18 cellular contexts compared by ENCODE assay signal in the genomic region with DNA sequence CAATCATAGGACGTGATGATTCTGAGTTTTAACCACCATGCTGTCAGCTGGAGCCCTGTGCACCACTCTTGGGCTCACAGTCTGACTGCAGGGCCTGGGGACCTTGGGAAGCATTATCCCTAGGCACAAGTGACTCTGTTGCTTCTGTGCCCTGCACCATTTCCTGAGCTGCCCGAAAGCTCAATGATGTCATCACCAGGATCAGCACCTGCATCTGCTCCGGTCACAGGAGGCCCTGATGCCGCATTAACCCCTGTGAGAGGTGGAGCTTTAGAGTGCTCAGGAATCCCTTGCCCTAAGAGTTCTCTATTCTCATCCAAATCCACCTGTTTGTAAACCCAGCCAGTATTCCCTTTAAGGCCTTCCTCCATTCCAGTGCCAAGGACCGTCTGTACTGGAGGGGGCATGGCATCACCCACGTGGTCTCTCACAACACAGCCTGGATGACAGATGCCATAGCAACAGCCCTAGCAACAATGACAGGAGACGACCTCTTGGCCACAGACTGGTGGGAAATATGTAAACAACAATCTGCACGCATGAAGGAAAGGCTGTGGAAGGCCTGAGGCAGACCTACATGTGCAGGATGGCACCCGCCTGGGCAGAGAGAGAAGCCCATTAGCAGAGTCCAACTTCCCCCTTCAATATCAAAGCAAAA. TPM values are rescaled to one million over a fixed set of nuclear protein-coding genes. Genes with fewer than 3 reads are reported as not detected.
A peak's percentile ranks its signal among the peaks of the same experiment; 100 is the strongest.
DNase-seq lines count a peak whose midpoint lies in the region; ATAC-seq and TF ChIP-seq lines count a peak whose summit lies in the region.
"Had no signal": no experiment of that assay in that cellular context is flagged by ENCODE, and none has a peak within 500 bp of the region (broad histone marks: within the 10 kb centered on the region; RNA-seq: fewer than 3 reads in every experiment).

No MANE protein-coding gene starts in this region.

- TF ChIP-seq EP300 in gastroesophageal sphincter (IDR thresholded peaks at IDR 0.05), result no peak

- no peaks in the 10 kb centered on the region for H3K36me3 ChIP-seq in gastroesophageal sphincter

- no peaks in the 10 kb centered on the region for H3K27me3 ChIP-seq in gastroesophageal sphincter

- no peak overlapping the region for H3K4me3 ChIP-seq in gastroesophageal sphincter

- TF ChIP-seq POLR2A in gastroesophageal sphincter (IDR thresholded peaks at IDR 0.05), result no peak

- TF ChIP-seq CTCF in gastroesophageal sphincter (IDR thresholded peaks at IDR 0.05), result no peak

- WGBS in gastroesophageal sphincter (ENCODE audit: low coverage in 1 of 2), 2 donors, result 49 to 55% methylated on average over 3 to 6 of the region's 9 CpGs

- H3K4me1 ChIP-seq in gastroesophageal sphincter, result peaks cover 0 to 21% (median 0%) of the 10 kb centered on the region in 3 donors

- ATAC-seq in gastroesophageal sphincter, result peak; percentile 46
- no peak for ATAC-seq in GM21619 (IDR thresholded peaks at IDR 0.05; ENCODE audit: unreplicated experiment)
- no peak for ATAC-seq in GM19467 (IDR thresholded peaks at IDR 0.05; ENCODE audit: unreplicated experiment)
- ATAC-seq: activated CD4-positive, CD25-positive, alpha-beta regulatory T cell treated with anti-CD3 and anti-CD28 coated beads, Interleukin-2, amount 50 U/mL, for 24 hours; left colon had no signal

- no peak overlapping the region for H3K27ac ChIP-seq in gastroesophageal sphincter

- no peaks in the 10 kb centered on the region for H3K9me3 ChIP-seq in gastroesophageal sphincter

- DNase-seq in Ammon's horn (ENCODE audit: low spot score) (peak; percentile 71), COLO668 (lab: John Stamatoyannopoulos, UW; ENCODE audit: unreplicated experiment) (peak; percentile 40), RPMI8226 (peak; percentile 8), ecto neural progenitor cell (ENCODE audit: low spot score) (no peak)
- DNase-seq: activated CD4-positive, alpha-beta memory T cell treated with anti-CD3 and anti-CD28 coated beads for 36 hours; activated effector memory CD4-positive, alpha-beta T cell treated with Interleukin-2 at 50 U/mL for 16 hours; activated naive CD8-positive, alpha-beta T cell treated with anti-CD3 and anti-CD28 coated beads, Interleukin-2, amount 10 ng/mL, durations not matched to agents 7 days and 5 days; CD4-positive, alpha-beta T cell; effector memory CD4-positive, alpha-beta T cell; erythroblast; left colon; SHP77 treated with DMSO at 0.1 percent for 48 hours had no signal

RNA-seq across cellular contexts. Expression of a gene that starts 37.9 kb away (rescaled TPM):
- 1 to 10 TPM in 3 of 4 donors, under 1 TPM in 1; 0.47 to 4.3 (median 1.5) TPM for total RNA-seq in gastroesophageal sphincter
- total RNA-seq: activated naive CD8-positive, alpha-beta T cell treated with anti-CD3 and anti-CD28 coated beads, Interleukin-2, amount 10 ng/mL, durations not matched to agents 7 days and 5 days; fibroblast of villous mesenchyme; progenitor cell of endocrine pancreas had no signal
